ENCODE assay signal across 26 cellular contexts in the genomic region with DNA sequence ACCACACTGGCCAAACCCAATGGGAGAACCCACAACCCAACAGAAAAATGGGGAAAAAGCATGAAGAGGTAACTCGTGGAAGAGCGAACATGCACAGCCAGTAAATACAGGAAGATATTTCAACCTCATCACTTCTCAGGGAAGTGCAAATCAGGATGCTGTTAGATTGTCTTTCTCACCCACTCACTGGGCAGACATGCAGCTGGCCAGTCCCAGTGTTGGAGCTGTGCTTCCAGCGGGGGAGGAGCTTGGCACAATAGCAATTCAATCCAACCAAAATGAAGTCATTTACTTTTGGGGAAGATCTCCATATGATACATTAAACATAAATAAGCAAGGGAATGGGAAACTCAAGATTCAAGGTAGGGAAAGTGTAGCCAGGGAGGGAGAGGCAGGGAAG. TPM values are rescaled to one million over a fixed set of nuclear protein-coding genes. Genes with fewer than 3 reads are reported as not detected.
DNase-seq lines count a peak whose midpoint lies in the region; ATAC-seq and TF ChIP-seq lines count a peak whose summit lies in the region.
"Had no signal": no experiment of that assay in that cellular context is flagged by ENCODE, and none has a peak within 500 bp of the region (broad histone marks: within the 10 kb centered on the region; RNA-seq: fewer than 3 reads in every experiment).

No MANE protein-coding gene starts in this region.

- no peaks in the 10 kb centered on the region for H3K9me3 ChIP-seq in CD4-positive, alpha-beta T cell (ENCODE audit: control insufficient read depth, low read length)
- no peaks in the 10 kb centered on the region for H3K9me3 ChIP-seq in gastrocnemius medialis
- H3K9me3 ChIP-seq: colonic mucosa, testis had no signal

- intact Hi-C loops in CD4-positive, alpha-beta T cell (cut with DNase I, micrococcal nuclease) = no loop called here
- intact Hi-C loops in activated T-helper 1 cell treated with anti-CD3 and anti-CD28 coated beads, Interleukin-12 subunit alpha, Interleukin-12 subunit beta, Interleukin-2, Interleukin-4 antibody, amounts not matched to agents 30 ng/mL and 10 ng/mL and 1 ng/mL, durations not matched to agents 14 hours and 24 hours and 36 hours (cut with micrococcal nuclease) = no loop called here
- intact Hi-C loops in gastrocnemius medialis (cut with DNase I; ENCODE audit: low total_unique reads) = no loop called here

- no peak overlapping the region for H3K4me3 ChIP-seq in gastrocnemius medialis
- H3K4me3 ChIP-seq: colonic mucosa, lower lobe of right lung, PC-9, testis had no signal

- TF ChIP-seq CTCF in CD4-positive, alpha-beta T cell (IDR thresholded peaks at IDR 0.05) = no peak
- TF ChIP-seq CTCF in gastrocnemius medialis (IDR thresholded peaks at IDR 0.05 in 4 of 5, conservative IDR thresholded peaks at IDR 0.05 in 1 of 5) = no peak

- in situ Hi-C loops in gastrocnemius medialis (cut with MboI; ENCODE audit: low sequenced_read_pairs in 4 of 4) = no loop called here

- TF ChIP-seq POLR2A in gastrocnemius medialis (IDR thresholded peaks at IDR 0.05) = no peak

- no peak for ATAC-seq in CD4-positive, alpha-beta T cell (ENCODE audit: poor library complexity)
- no peak for ATAC-seq in naive thymus-derived CD8-positive, alpha-beta T cell
- no peak for ATAC-seq in GM21515 (IDR thresholded peaks at IDR 0.05; ENCODE audit: unreplicated experiment)
- ATAC-seq in gastrocnemius medialis = no peak
- ATAC-seq: lower lobe of right lung had no signal

- H3K27me3 ChIP-seq in CD4-positive, alpha-beta T cell (ENCODE audit: control insufficient read depth, insufficient read depth, low read length) = no peaks in the 10 kb centered on the region
- H3K27me3 ChIP-seq in gastrocnemius medialis = peaks cover 0 to 15% (median 0%) of the 10 kb centered on the region in 3 donors
- H3K27me3 ChIP-seq: colonic mucosa, testis had no signal

- peaks cover 33% of the 10 kb centered on the region for H3K4me1 Mint-ChIP-seq in T-helper 1 cell treated with Interleukin-12 subunit alpha and Interleukin-12 subunit beta and Interleukin-4 antibody, amounts not matched to agents 30 μg/mL and 1 μg/mL, for 36 hours (ENCODE audit: low read depth)
- H3K4me1 Mint-ChIP-seq in CD4-positive, alpha-beta T cell (ENCODE audit: low read depth) = peaks cover 72% of the 10 kb centered on the region
- H3K4me1 Mint-ChIP-seq in activated T-helper 1 cell treated with anti-CD3 and anti-CD28 coated beads, Interleukin-12 subunit alpha, Interleukin-12 subunit beta, Interleukin-2, Interleukin-4 antibody, amounts not matched to agents 30 ng/mL and 10 ng/mL and 1 ng/mL, durations not matched to agents 14 hours and 24 hours and 36 hours (ENCODE audit: low read depth) = peaks cover 36% of the 10 kb centered on the region
- H3K4me1 Mint-ChIP-seq in naive thymus-derived CD8-positive, alpha-beta T cell = peaks cover 32 to 72% (median 53%) of the 10 kb centered on the region in 4 donors
- H3K4me1 Mint-ChIP-seq: activated B cell treated with CpG ODN at 0.5 μM for 24 hours, CD14-positive monocyte had no signal

- CTCF ChIA-PET in CD4-positive, alpha-beta T cell (lab: Charles Lee) = interaction anchor here (3.2 kb wide), 1 partner anchor 13 kb away, joined by 24 read pairs; a partner anchor contains a TSS

- H3K27me3 Mint-ChIP-seq in T-helper 1 cell treated with Interleukin-12 subunit alpha and Interleukin-12 subunit beta and Interleukin-4 antibody, amounts not matched to agents 30 μg/mL and 1 μg/mL, for 36 hours (ENCODE audit: low read depth) = peaks cover 13% of the 10 kb centered on the region
- H3K27me3 Mint-ChIP-seq in CD4-positive, alpha-beta T cell = no peaks in the 10 kb centered on the region
- H3K27me3 Mint-ChIP-seq in activated T-helper 1 cell treated with anti-CD3 and anti-CD28 coated beads, Interleukin-12 subunit alpha, Interleukin-12 subunit beta, Interleukin-2, Interleukin-4 antibody, amounts not matched to agents 30 ng/mL and 10 ng/mL and 1 ng/mL, durations not matched to agents 14 hours and 24 hours and 36 hours (ENCODE audit: insufficient read depth) = peaks cover 9% of the 10 kb centered on the region
- peaks cover 0 to 5% (median 0%) of the 10 kb centered on the region in 5 donors for H3K27me3 Mint-ChIP-seq in naive thymus-derived CD8-positive, alpha-beta T cell

- peaks cover 6% of the 10 kb centered on the region for H3K36me3 Mint-ChIP-seq in T-helper 1 cell treated with Interleukin-12 subunit alpha and Interleukin-12 subunit beta and Interleukin-4 antibody, amounts not matched to agents 30 μg/mL and 1 μg/mL, for 36 hours (ENCODE audit: low read depth)
- peaks cover 55% of the 10 kb centered on the region for H3K36me3 Mint-ChIP-seq in CD4-positive, alpha-beta T cell (ENCODE audit: low read depth)
- peaks cover 2% of the 10 kb centered on the region for H3K36me3 Mint-ChIP-seq in activated T-helper 1 cell treated with anti-CD3 and anti-CD28 coated beads, Interleukin-12 subunit alpha, Interleukin-12 subunit beta, Interleukin-2, Interleukin-4 antibody, amounts not matched to agents 30 ng/mL and 10 ng/mL and 1 ng/mL, durations not matched to agents 14 hours and 24 hours and 36 hours (ENCODE audit: low read depth)
- peaks cover 0 to 5% (median 0%) of the 10 kb centered on the region in 3 donors for H3K36me3 Mint-ChIP-seq in naive thymus-derived CD8-positive, alpha-beta T cell
- H3K36me3 Mint-ChIP-seq: CD14-positive monocyte had no signal

- POLR2A ChIA-PET in CD4-positive, alpha-beta T cell (lab: Charles Lee) = interaction anchor here (1.4 to 4.1 kb wide), 4 partner anchors 11 to 311 kb away, joined by 5 to 59 read pairs (median 6); a partner anchor contains a TSS
- POLR2A ChIA-PET in naive thymus-derived CD8-positive, alpha-beta T cell (lab: Charles Lee) = interaction anchor here (6.5 kb wide), 1 partner anchor 11 kb away, joined by 69 read pairs; a partner anchor contains a TSS

- DNase-seq in T-helper 1 cell (no peak), NCI-H748 (lab: John Stamatoyannopoulos, UW; ENCODE audit: unreplicated experiment) (no peak), gastrocnemius medialis (no peak)
- no peak for DNase-seq in CD4-positive, alpha-beta T cell
- DNase-seq in activated T-helper 1 cell treated with anti-CD3 and anti-CD28 coated beads, Interleukin-12 subunit alpha, Interleukin-12 subunit beta, Interleukin-2, Interleukin-4 antibody, amounts not matched to agents 30 ng/mL and 10 ng/mL and 1 ng/mL, durations not matched to agents 14 hours and 24 hours and 36 hours (ENCODE audit: low spot score) = no peak
- DNase-seq in naive thymus-derived CD8-positive, alpha-beta T cell = no peak
- DNase-seq: activated B cell treated with CpG ODN at 0.5 μM for 24 hours; activated gamma-delta T cell treated with Interleukin-2 at 50 U/mL for 16 hours; colonic mucosa; effector CD8-positive, alpha-beta T cell; erythroblast; lower lobe of right lung; MV-4-11; PC-9; Right ventricle myocardium superior; stimulated activated CD4-positive, alpha-beta T cell treated with anti-CD3 and anti-CD28 coated beads, Interleukin-15, amount 100 ng/mL, for 24 hours; testis had no signal

- H3K36me3 ChIP-seq in gastrocnemius medialis = no peaks in the 10 kb centered on the region
- H3K36me3 ChIP-seq: colonic mucosa, lower lobe of right lung had no signal

- H3K27ac Mint-ChIP-seq in T-helper 1 cell treated with Interleukin-12 subunit alpha and Interleukin-12 subunit beta and Interleukin-4 antibody, amounts not matched to agents 30 μg/mL and 1 μg/mL, for 36 hours = peak overlapping the region; percentile 55
- H3K27ac Mint-ChIP-seq in CD4-positive, alpha-beta T cell = peak overlapping the region; percentile 94
- no peak overlapping the region for H3K27ac Mint-ChIP-seq in activated T-helper 1 cell treated with anti-CD3 and anti-CD28 coated beads, Interleukin-12 subunit alpha, Interleukin-12 subunit beta, Interleukin-2, Interleukin-4 antibody, amounts not matched to agents 30 ng/mL and 10 ng/mL and 1 ng/mL, durations not matched to agents 14 hours and 24 hours and 36 hours
- H3K27ac Mint-ChIP-seq in naive thymus-derived CD8-positive, alpha-beta T cell = peak overlapping the region; percentile 81 to 99 (median 95)
- H3K27ac Mint-ChIP-seq: activated B cell treated with CpG ODN at 0.5 μM for 24 hours, CD14-positive monocyte had no signal

- peak overlapping the region; percentile 71 for H3K27ac ChIP-seq in CD4-positive, alpha-beta T cell (ENCODE audit: low read depth, low read length)
- no peak overlapping the region for H3K27ac ChIP-seq in gastrocnemius medialis
- H3K27ac ChIP-seq: 22Rv1, colonic mucosa, HL-60, lower lobe of right lung, PC-9, testis had no signal

- no peak overlapping the region for H3K4me3 Mint-ChIP-seq in T-helper 1 cell treated with Interleukin-12 subunit alpha and Interleukin-12 subunit beta and Interleukin-4 antibody, amounts not matched to agents 30 μg/mL and 1 μg/mL, for 36 hours
- H3K4me3 Mint-ChIP-seq in CD4-positive, alpha-beta T cell = peak overlapping the region; percentile 8
- peak overlapping the region; percentile 23 for H3K4me3 Mint-ChIP-seq in activated T-helper 1 cell treated with anti-CD3 and anti-CD28 coated beads, Interleukin-12 subunit alpha, Interleukin-12 subunit beta, Interleukin-2, Interleukin-4 antibody, amounts not matched to agents 30 ng/mL and 10 ng/mL and 1 ng/mL, durations not matched to agents 14 hours and 24 hours and 36 hours
- peak overlapping the region in 5 of 10 donors; percentile 43 to 82 (median 69) for H3K4me3 Mint-ChIP-seq in naive thymus-derived CD8-positive, alpha-beta T cell
- H3K4me3 Mint-ChIP-seq: activated B cell treated with CpG ODN at 0.5 μM for 24 hours, neural crest cell had no signal

- no peaks in the 10 kb centered on the region for H3K9me3 Mint-ChIP-seq in T-helper 1 cell treated with Interleukin-12 subunit alpha and Interleukin-12 subunit beta and Interleukin-4 antibody, amounts not matched to agents 30 μg/mL and 1 μg/mL, for 36 hours
- H3K9me3 Mint-ChIP-seq in CD4-positive, alpha-beta T cell = peaks cover 5% of the 10 kb centered on the region
- no peaks in the 10 kb centered on the region for H3K9me3 Mint-ChIP-seq in activated T-helper 1 cell treated with anti-CD3 and anti-CD28 coated beads, Interleukin-12 subunit alpha, Interleukin-12 subunit beta, Interleukin-2, Interleukin-4 antibody, amounts not matched to agents 30 ng/mL and 10 ng/mL and 1 ng/mL, durations not matched to agents 14 hours and 24 hours and 36 hours
- H3K9me3 Mint-ChIP-seq in naive thymus-derived CD8-positive, alpha-beta T cell = peaks cover 0 to 7% (median 0%) of the 10 kb centered on the region in 9 donors

- no peaks in the 10 kb centered on the region for H3K4me1 ChIP-seq in gastrocnemius medialis
- H3K4me1 ChIP-seq: colonic mucosa, lower lobe of right lung, testis had no signal

RNA-seq across cellular contexts. Expression of a gene that starts 12.1 kb away (rescaled TPM):
- 10 to 100 TPM; 22.4 to 24.7 TPM for total RNA-seq in CD4-positive, alpha-beta T cell
- total RNA-seq in activated T-helper 1 cell treated with anti-CD3 and anti-CD28 coated beads, Interleukin-12 subunit alpha, Interleukin-12 subunit beta, Interleukin-2, Interleukin-4 antibody, amounts not matched to agents 30 ng/mL and 10 ng/mL and 1 ng/mL, durations not matched to agents 14 hours and 24 hours and 36 hours = not detected in 2 replicates
- total RNA-seq in naive thymus-derived CD8-positive, alpha-beta T cell = 1 to 10 TPM; 9.6 TPM
- 1 to 10 TPM in 2 of 3 donors, under 1 TPM in 1; 0.17 to 1.6 (median 1.3) TPM for polyA plus RNA-seq in naive thymus-derived CD8-positive, alpha-beta T cell
- not detected for total RNA-seq in gastrocnemius medialis
- total RNA-seq: activated B cell treated with CpG ODN at 0.5 μM for 24 hours, colonic mucosa, H1, NCI-H460, pulmonary artery endothelial cell, Right ventricle myocardium superior had no signal
- polyA plus RNA-seq: CD14-positive monocyte had no signal

Comparison
In these comparisons a context has a peak if more than half of its experiments do, and no peak if none do; other contexts are left out.
1. RNA of a gene that starts 12.1 kb away (total RNA-seq): 22.4 to 24.7 TPM in CD4-positive, alpha-beta T cell and 9.6 TPM in naive thymus-derived CD8-positive, alpha-beta T cell; not detected in activated T-helper 1 cell treated with anti-CD3 and anti-CD28 coated beads, Interleukin-12 subunit alpha, Interleukin-12 subunit beta, Interleukin-2, Interleukin-4 antibody, amounts not matched to agents 30 ng/mL and 10 ng/mL and 1 ng/mL, durations not matched to agents 14 hours and 24 hours and 36 hours and not detected in gastrocnemius medialis; every median in the first group is over 10 times any median in the second.